ENCODE assay signal across 30 cellular contexts in the genomic region with DNA sequence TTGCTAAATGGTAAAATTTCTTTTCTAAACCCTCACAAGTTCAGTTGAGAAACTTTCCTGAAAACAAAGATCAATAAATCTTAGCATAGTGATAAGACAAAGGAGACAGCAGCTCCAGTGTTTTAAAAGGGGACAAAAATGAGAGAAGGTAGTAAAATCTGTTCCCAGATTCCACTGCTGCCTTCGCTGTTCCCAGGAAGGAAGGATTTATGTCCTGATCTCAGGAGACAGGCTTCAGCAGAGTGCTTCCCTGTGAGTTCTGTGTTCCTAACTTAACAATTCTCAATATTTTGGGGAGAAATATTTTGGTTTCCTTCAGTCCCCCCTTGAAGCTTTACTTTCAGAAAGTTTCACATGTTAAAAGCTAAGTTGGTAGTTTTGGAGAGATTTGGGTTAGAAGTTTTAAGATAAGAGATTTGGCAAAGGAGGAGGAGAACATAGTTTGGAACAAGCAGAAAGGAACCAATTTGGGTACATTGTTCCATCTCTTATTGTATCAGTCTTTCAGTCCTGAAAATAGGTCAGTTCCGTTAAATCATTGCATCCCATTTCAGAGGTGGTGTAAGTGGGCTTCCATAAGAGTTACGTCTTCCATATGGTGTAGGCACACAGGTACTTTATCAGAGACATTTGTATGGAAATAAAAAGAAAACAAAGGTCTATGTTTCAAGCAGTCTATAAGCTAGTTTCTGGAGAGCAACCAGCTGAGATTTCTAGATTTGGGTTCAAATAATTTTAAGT. TPM values are rescaled to one million over a fixed set of nuclear protein-coding genes. Genes with fewer than 3 reads are reported as not detected.
DNase-seq lines count a peak whose midpoint lies in the region; ATAC-seq and TF ChIP-seq lines count a peak whose summit lies in the region.
"Had no signal": no experiment of that assay in that cellular context is flagged by ENCODE, and none has a peak within 500 bp of the region (broad histone marks: within the 10 kb centered on the region; RNA-seq: fewer than 3 reads in every experiment).

No MANE protein-coding gene starts in this region.

- no peak for DNase-seq in T-helper 1 cell
- no peak for DNase-seq in natural killer cell treated with Interleukin-12 subunit alpha and Interleukin-12 subunit beta and Interleukin-15 and Interleukin-18, amount 100 ng/mL, for 72 hours (ENCODE audit: low spot score)
- no peak for DNase-seq in natural killer cell
- no peak for DNase-seq in activated naive CD8-positive, alpha-beta T cell treated with anti-CD3 and anti-CD28 coated beads for 36 hours
- no peak for DNase-seq in iPS-NIHi7 (ENCODE audit: extremely low spot score)
- DNase-seq in RPMI8226: no peak
- no peak for DNase-seq in PC-3
- DNase-seq: DND-41; GOT3; immature natural killer cell; Kasumi-1; mesendoderm; NCI-H146; NCI-H446 treated with DMSO at 0.1 percent for 48 hours; SK-N-SH; stimulated activated CD4-positive, alpha-beta T cell treated with anti-CD3 and anti-CD28 coated beads, Interleukin-12 subunit alpha, Interleukin-12 subunit beta, amount 100 ng/mL, for 4 hours; stimulated activated CD4-positive, alpha-beta T cell treated with anti-CD3 and anti-CD28 coated beads, Interleukin-4, amount 100 ng/mL, for 1 hour; T-helper 9 cell; testis had no signal

- no peak overlapping the region for H3K9ac ChIP-seq in PC-3 (ENCODE audit: low read length)
- H3K9ac ChIP-seq: SK-N-SH had no signal

- intact Hi-C loops in natural killer cell (cut with micrococcal nuclease): no loop called here
- intact Hi-C loops in PC-3 (cut with micrococcal nuclease): no loop called here

- no peak overlapping the region for H2AFZ ChIP-seq in PC-3 (ENCODE audit: low read length)
- H2AFZ ChIP-seq: hepatocyte had no signal

- TF ChIP-seq CTCF in natural killer cell (IDR thresholded peaks at IDR 0.05) (no peak), PC-3 (conservative IDR thresholded peaks at IDR 0.05; ENCODE audit: low read depth, low read length) (no peak)

- no peak overlapping the region for H3K27ac ChIP-seq in PC-3 (ENCODE audit: low read length)
- H3K27ac ChIP-seq: 22Rv1, hepatocyte, neutrophil, testis, VCaP had no signal

- POLR2A ChIA-PET in PC-3 (lab: Charles Lee; ENCODE audit: unreplicated experiment): no interaction called here

- no peak overlapping the region for H3K4me3 Mint-ChIP-seq in T-helper 1 cell treated with Interleukin-12 subunit alpha and Interleukin-12 subunit beta and Interleukin-4 antibody, amounts not matched to agents 30 μg/mL and 1 μg/mL, for 36 hours
- no peak overlapping the region for H3K4me3 Mint-ChIP-seq in natural killer cell treated with Interleukin-12 subunit alpha and Interleukin-12 subunit beta and Interleukin-15 and Interleukin-18, amount 100 ng/mL, for 72 hours
- no peak overlapping the region for H3K4me3 Mint-ChIP-seq in natural killer cell
- no peak overlapping the region for H3K4me3 Mint-ChIP-seq in activated naive CD8-positive, alpha-beta T cell treated with anti-CD3 and anti-CD28 coated beads for 36 hours
- H3K4me3 Mint-ChIP-seq: central memory CD8-positive, alpha-beta T cell; immature natural killer cell had no signal

- peak overlapping the region; percentile 61 for H3K27ac Mint-ChIP-seq in T-helper 1 cell treated with Interleukin-12 subunit alpha and Interleukin-12 subunit beta and Interleukin-4 antibody, amounts not matched to agents 30 μg/mL and 1 μg/mL, for 36 hours
- H3K27ac Mint-ChIP-seq in natural killer cell treated with Interleukin-12 subunit alpha and Interleukin-12 subunit beta and Interleukin-15 and Interleukin-18, amount 100 ng/mL, for 72 hours: peak overlapping the region; percentile 57 to 65
- no peak overlapping the region for H3K27ac Mint-ChIP-seq in natural killer cell
- H3K27ac Mint-ChIP-seq in activated naive CD8-positive, alpha-beta T cell treated with anti-CD3 and anti-CD28 coated beads for 36 hours: peak overlapping the region; percentile 74
- H3K27ac Mint-ChIP-seq: CD14-positive monocyte, immature natural killer cell had no signal

- H3K4me1 ChIP-seq in PC-3 (ENCODE audit: insufficient read depth, low read length): peaks cover 5% of the 10 kb centered on the region
- H3K4me1 ChIP-seq: testis had no signal

- ATAC-seq in natural killer cell treated with Interleukin-12 subunit alpha and Interleukin-12 subunit beta and Interleukin-15 and Interleukin-18, amount 100 ng/mL, for 72 hours: no peak
- ATAC-seq in natural killer cell: no peak
- no peak for ATAC-seq in PC-3
- ATAC-seq: HepG2, left colon, sciatic nerve had no signal

- no peaks in the 10 kb centered on the region for H3K9me3 ChIP-seq in PC-3 (ENCODE audit: low read length)
- H3K9me3 ChIP-seq: neutrophil, SK-N-SH, testis had no signal

- H3F3A ChIP-seq in PC-3 (ENCODE audit: low read length, unreplicated experiment): no peaks in the 10 kb centered on the region

- H3K27me3 Mint-ChIP-seq in T-helper 1 cell treated with Interleukin-12 subunit alpha and Interleukin-12 subunit beta and Interleukin-4 antibody, amounts not matched to agents 30 μg/mL and 1 μg/mL, for 36 hours (ENCODE audit: low read depth): no peaks in the 10 kb centered on the region
- no peaks in the 10 kb centered on the region for H3K27me3 Mint-ChIP-seq in natural killer cell treated with Interleukin-12 subunit alpha and Interleukin-12 subunit beta and Interleukin-15 and Interleukin-18, amount 100 ng/mL, for 72 hours
- H3K27me3 Mint-ChIP-seq in natural killer cell (ENCODE audit: low read depth in 2 of 2): peaks cover 7 to 8% of the 10 kb centered on the region in 2 donors
- H3K27me3 Mint-ChIP-seq in activated naive CD8-positive, alpha-beta T cell treated with anti-CD3 and anti-CD28 coated beads for 36 hours: peaks cover 4% of the 10 kb centered on the region
- H3K27me3 Mint-ChIP-seq: central memory CD8-positive, alpha-beta T cell had no signal

- no peaks in the 10 kb centered on the region for H4K20me1 ChIP-seq in PC-3 (ENCODE audit: low read length)

- H3K79me2 ChIP-seq in PC-3 (ENCODE audit: low read length): no peaks in the 10 kb centered on the region
- H3K79me2 ChIP-seq: hepatocyte had no signal

- H3K4me1 Mint-ChIP-seq in T-helper 1 cell treated with Interleukin-12 subunit alpha and Interleukin-12 subunit beta and Interleukin-4 antibody, amounts not matched to agents 30 μg/mL and 1 μg/mL, for 36 hours (ENCODE audit: low read depth): peaks cover 54% of the 10 kb centered on the region
- H3K4me1 Mint-ChIP-seq in natural killer cell treated with Interleukin-12 subunit alpha and Interleukin-12 subunit beta and Interleukin-15 and Interleukin-18, amount 100 ng/mL, for 72 hours (ENCODE audit: low read depth in 2 of 2): peaks cover 7 to 14% of the 10 kb centered on the region in 2 donors
- H3K4me1 Mint-ChIP-seq in natural killer cell: peaks cover 0 to 5% of the 10 kb centered on the region in 2 donors
- peaks cover 50% of the 10 kb centered on the region for H3K4me1 Mint-ChIP-seq in activated naive CD8-positive, alpha-beta T cell treated with anti-CD3 and anti-CD28 coated beads for 36 hours

- H3K36me3 ChIP-seq in PC-3 (ENCODE audit: low read depth, low read length): no peaks in the 10 kb centered on the region
- H3K36me3 ChIP-seq: neutrophil had no signal

- H3K4me3 ChIP-seq in PC-3 (ENCODE audit: low read length): no peak overlapping the region
- H3K4me3 ChIP-seq: hepatocyte, testis had no signal

- BruUV-seq in PC-3 (replicated peaks; lab: Mats Ljungman, UMichigan): no TSS peak

- no peaks in the 10 kb centered on the region for H3K9me2 ChIP-seq in PC-3 (replicated peaks; ENCODE audit: low read length)
- H3K9me2 ChIP-seq: SK-N-SH had no signal

- H3K27me3 ChIP-seq in PC-3 (ENCODE audit: low read length): peaks cover 43% of the 10 kb centered on the region
- H3K27me3 ChIP-seq: hepatocyte, testis had no signal

- H3K4me2 ChIP-seq in PC-3 (ENCODE audit: low read length): no peak overlapping the region
- H3K4me2 ChIP-seq: SK-N-SH had no signal

- H3K36me3 Mint-ChIP-seq in T-helper 1 cell treated with Interleukin-12 subunit alpha and Interleukin-12 subunit beta and Interleukin-4 antibody, amounts not matched to agents 30 μg/mL and 1 μg/mL, for 36 hours (ENCODE audit: low read depth): peaks cover 89% of the 10 kb centered on the region
- peaks cover 45% of the 10 kb centered on the region for H3K36me3 Mint-ChIP-seq in natural killer cell treated with Interleukin-12 subunit alpha and Interleukin-12 subunit beta and Interleukin-15 and Interleukin-18, amount 100 ng/mL, for 72 hours
- H3K36me3 Mint-ChIP-seq in natural killer cell: peaks cover 23% of the 10 kb centered on the region
- H3K36me3 Mint-ChIP-seq in activated naive CD8-positive, alpha-beta T cell treated with anti-CD3 and anti-CD28 coated beads for 36 hours: peaks cover 79% of the 10 kb centered on the region

- CTCF ChIA-PET in PC-3 (lab: Charles Lee): interaction anchor here (0.6 kb wide), 1 partner anchor 224 kb away, joined by 3 read pairs; no protein-coding TSS in a partner anchor

- H3K9me3 Mint-ChIP-seq in T-helper 1 cell treated with Interleukin-12 subunit alpha and Interleukin-12 subunit beta and Interleukin-4 antibody, amounts not matched to agents 30 μg/mL and 1 μg/mL, for 36 hours: peaks cover 29% of the 10 kb centered on the region
- peaks cover 5% of the 10 kb centered on the region for H3K9me3 Mint-ChIP-seq in natural killer cell treated with Interleukin-12 subunit alpha and Interleukin-12 subunit beta and Interleukin-15 and Interleukin-18, amount 100 ng/mL, for 72 hours
- H3K9me3 Mint-ChIP-seq in natural killer cell: peaks cover 4 to 11% of the 10 kb centered on the region in 2 donors
- peaks cover 20% of the 10 kb centered on the region for H3K9me3 Mint-ChIP-seq in activated naive CD8-positive, alpha-beta T cell treated with anti-CD3 and anti-CD28 coated beads for 36 hours

RNA-seq across cellular contexts. Expression of a gene that starts 20.8 kb away (rescaled TPM):
- total RNA-seq in natural killer cell treated with Interleukin-12 subunit alpha and Interleukin-12 subunit beta and Interleukin-15 and Interleukin-18, amount 100 ng/mL, for 72 hours: 100 to 1,000 TPM; 112 to 388 TPM
- total RNA-seq in natural killer cell (10 to 100 TPM in 1 of 3 donors, 1 to 10 TPM in 2; 3.5 to 37.5 (median 3.5) TPM), PC-3 (2014; rRNA removed) (0.15 TPM in 1 of 2 replicates, not detected in the other)
- total RNA-seq in activated naive CD8-positive, alpha-beta T cell treated with anti-CD3 and anti-CD28 coated beads for 36 hours: 100 to 1,000 TPM; 432 to 438 TPM
- total RNA-seq: frontal cortex had no signal

Comparison
In these comparisons a context has a peak if more than half of its experiments do, and no peak if none do; other contexts are left out.
1. H3K27ac Mint-ChIP-seq: peak in T-helper 1 cell treated with Interleukin-12 subunit alpha and Interleukin-12 subunit beta and Interleukin-4 antibody, amounts not matched to agents 30 μg/mL and 1 μg/mL, for 36 hours (single experiment), natural killer cell treated with Interleukin-12 subunit alpha and Interleukin-12 subunit beta and Interleukin-15 and Interleukin-18, amount 100 ng/mL, for 72 hours (2 of 2) and activated naive CD8-positive, alpha-beta T cell treated with anti-CD3 and anti-CD28 coated beads for 36 hours (single experiment); none in natural killer cell (0 of 2).